20 cellular contexts compared by ENCODE assay signal in the genomic region with DNA sequence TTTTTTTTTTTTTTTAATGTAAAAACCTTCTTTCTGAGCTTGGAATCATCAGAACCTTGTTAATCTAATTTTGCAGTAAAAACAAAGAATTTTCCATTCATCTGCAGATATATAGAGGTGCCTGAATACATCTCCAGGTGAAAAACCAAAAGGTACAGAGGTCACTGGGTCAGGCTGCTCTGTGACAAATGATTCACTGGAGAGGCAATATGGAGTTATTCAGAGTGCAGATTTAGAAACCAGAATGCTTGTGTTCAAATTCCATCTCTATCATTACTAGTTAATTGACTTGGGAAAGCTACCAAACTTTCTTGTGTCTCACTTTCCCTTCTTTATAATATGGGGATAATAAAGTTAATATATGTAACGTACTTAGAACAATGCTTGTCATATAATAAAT. TPM values are rescaled to one million over a fixed set of nuclear protein-coding genes. Genes with fewer than 3 reads are reported as not detected.
DNase-seq lines count a peak whose midpoint lies in the region; ATAC-seq, FAIRE-seq and TF ChIP-seq lines count a peak whose summit lies in the region.
"Had no signal": no experiment of that assay in that cellular context is flagged by ENCODE, and none has a peak within 500 bp of the region (broad histone marks: within the 10 kb centered on the region; RNA-seq: fewer than 3 reads in every experiment).

No MANE protein-coding gene starts in this region.

- H3K36me3 ChIP-seq in K562 (ENCODE audit: control insufficient read depth, insufficient read depth, low read length) = no peaks in the 10 kb centered on the region
- H3K36me3 ChIP-seq in mucosa of descending colon (ENCODE audit: low read depth) = no peaks in the 10 kb centered on the region
- no peaks in the 10 kb centered on the region for H3K36me3 ChIP-seq in smooth muscle cell (ENCODE audit: low read depth)
- H3K36me3 ChIP-seq: BLaER1 treated with 17β-estradiol and CSF1 and Interleukin-3, amounts not matched to agents 10 nM and 100 nM had no signal

- no peak for TF ChIP-seq CTCF in K562 (IDR thresholded peaks at IDR 0.05 in 2 of 3, conservative IDR thresholded peaks at IDR 0.05 in 1 of 3; ENCODE audit: insufficient read depth in 2 of 3, low read depth in 1 of 3, low read length in 3 of 3)
- no peak for TF ChIP-seq CTCF in mucosa of descending colon (IDR thresholded peaks at IDR 0.05)
- no peak for TF ChIP-seq CTCF in smooth muscle cell (IDR thresholded peaks at IDR 0.05; ENCODE audit: borderline replicate concordance, insufficient read depth, poor library complexity, severe bottlenecking)
- TF ChIP-seq CTCF in WTC11 (IDR thresholded peaks at IDR 0.05) = no peak

- no peaks in the 10 kb centered on the region for H3K9me3 ChIP-seq in K562 (replicated peaks; ENCODE audit: control insufficient read depth, insufficient read depth, low read depth, low read length)
- no peaks in the 10 kb centered on the region for H3K9me3 ChIP-seq in mucosa of descending colon
- H3K9me3 ChIP-seq in smooth muscle cell (replicated peaks; ENCODE audit: low read depth) = no peaks in the 10 kb centered on the region
- H3K9me3 ChIP-seq: A549; BLaER1 treated with 17β-estradiol and CSF1 and Interleukin-3, amounts not matched to agents 10 nM and 100 nM had no signal

- H3K27me3 ChIP-seq in K562 (ENCODE audit: control insufficient read depth in 2 of 2, insufficient read depth in 2 of 2, low read length in 2 of 2) (no peaks in the 10 kb centered on the region), smooth muscle cell (ENCODE audit: low read depth) (no peaks in the 10 kb centered on the region)
- H3K27me3 ChIP-seq: BLaER1 treated with 17β-estradiol and CSF1 and Interleukin-3, amounts not matched to agents 10 nM and 100 nM had no signal

- H4K20me1 ChIP-seq in K562 (replicated peaks; ENCODE audit: control insufficient read depth, insufficient read depth, low read length) (no peaks in the 10 kb centered on the region), smooth muscle cell (ENCODE audit: low read depth) (no peaks in the 10 kb centered on the region)
- H4K20me1 ChIP-seq: BLaER1 treated with 17β-estradiol and CSF1 and Interleukin-3, amounts not matched to agents 10 nM and 100 nM had no signal

- H3K4me3 ChIP-seq in K562 (no peak overlapping the region), mucosa of descending colon (no peak overlapping the region), smooth muscle cell (no peak overlapping the region)
- H3K4me3 ChIP-seq: A549; BLaER1 treated with 17β-estradiol and CSF1 and Interleukin-3, amounts not matched to agents 10 nM and 100 nM had no signal

- TF ChIP-seq POLR2A in K562 (conservative IDR thresholded peaks at IDR 0.05) = no peak

- no peaks in the 10 kb centered on the region for H3K4me1 ChIP-seq in K562 (replicated peaks in 1 of 2; ENCODE audit: control insufficient read depth in 2 of 2, insufficient read depth in 2 of 2, low read length in 2 of 2)
- no peaks in the 10 kb centered on the region for H3K4me1 ChIP-seq in mucosa of descending colon (ENCODE audit: low read depth)
- H3K4me1 ChIP-seq in smooth muscle cell (ENCODE audit: low read depth) = no peaks in the 10 kb centered on the region
- H3K4me1 ChIP-seq: A549; BLaER1 treated with 17β-estradiol and CSF1 and Interleukin-3, amounts not matched to agents 10 nM and 100 nM; Caco-2 had no signal

- no peak for DNase-seq in K562 (ENCODE audit: extremely low read depth in 1 of 4, low spot score in 3 of 4)
- DNase-seq in mucosa of descending colon = no peak
- DNase-seq in smooth muscle cell (lab: John Stamatoyannopoulos, UW; ENCODE audit: unreplicated experiment) = no peak
- no peak for DNase-seq in WTC11 (ENCODE audit: low spot score)
- DNase-seq: AML-193; Caco-2; Calu3; CD4-positive, alpha-beta T cell; CD8-positive, alpha-beta T cell; DMS79 treated with DMSO at 0.1 percent for 48 hours; GF-D8 had no signal

- H3K79me2 ChIP-seq in K562 (ENCODE audit: control insufficient read depth, insufficient read depth, low read length) (no peaks in the 10 kb centered on the region), smooth muscle cell (ENCODE audit: low read depth) (no peaks in the 10 kb centered on the region)

- no peak overlapping the region for H3K4me3 Mint-ChIP-seq in WTC11
- H3K4me3 Mint-ChIP-seq: B cell; CD4-positive, alpha-beta T cell; CD8-positive, alpha-beta T cell had no signal

- intact Hi-C loops in K562 (cut with micrococcal nuclease) = no loop called here
- intact Hi-C loops in mucosa of descending colon (cut with DNase I, micrococcal nuclease) = no loop called here

- H3K9me1 ChIP-seq in K562 (ENCODE audit: control insufficient read depth, insufficient read depth, low read length) = no peaks in the 10 kb centered on the region

- H3K9ac ChIP-seq in K562 (ENCODE audit: insufficient read depth in 1 of 2, low read depth in 2 of 2, low read length in 2 of 2) (no peak overlapping the region), smooth muscle cell (ENCODE audit: low read depth) (no peak overlapping the region)
- H3K9ac ChIP-seq: BLaER1 treated with 17β-estradiol and CSF1 and Interleukin-3, amounts not matched to agents 10 nM and 100 nM had no signal

- 25% methylated on average over 1 of the region's 1 CpG for WGBS in K562 (ENCODE audit: insufficient coverage, low coverage, missing lambda C conversion rate)
- WGBS in smooth muscle cell (ENCODE audit: low lambda C conversion rate) = 90% methylated on average over 1 of the region's 1 CpG

- H3K9me3 Mint-ChIP-seq in WTC11 = peaks cover 4% of the 10 kb centered on the region
- H3K9me3 Mint-ChIP-seq: CD4-positive, alpha-beta T cell; CD8-positive, alpha-beta T cell had no signal

- peak; percentile 11 for FAIRE-seq in K562 (lab: Jason Lieb, UNC)
- FAIRE-seq: A549, G401.6, GM12891, GM19239 had no signal

- no peak for TF ChIP-seq RAD21 in K562 (CRISPR knock-in tag; conservative IDR thresholded peaks at IDR 0.05 in 1 of 2, IDR thresholded peaks at IDR 0.05 in 1 of 2)

- ATAC-seq in K562 (no peak), mucosa of descending colon (peak; percentile 32), HG03469 (IDR thresholded peaks at IDR 0.05; ENCODE audit: unreplicated experiment) (no peak), WTC11 (no peak)
- ATAC-seq: A549; CD8-positive, alpha-beta T cell had no signal

- in situ Hi-C loops in K562 (cut with MboI) = no loop called here

- no peak for TF ChIP-seq EP300 in K562 (IDR thresholded peaks at IDR 0.05; ENCODE audit: low read length)

- H3K36me3 Mint-ChIP-seq in WTC11 = no peaks in the 10 kb centered on the region
- H3K36me3 Mint-ChIP-seq: CD8-positive, alpha-beta T cell had no signal

- H3K27ac ChIP-seq in K562 (ENCODE audit: extremely low read depth, low read depth, low read length) = no peak overlapping the region
- no peak overlapping the region for H3K27ac ChIP-seq in smooth muscle cell (ENCODE audit: low read depth)
- H3K27ac ChIP-seq: 22Rv1; A549; BLaER1 treated with 17β-estradiol and CSF1 and Interleukin-3, amounts not matched to agents 10 nM and 100 nM; C4-2B had no signal

- BruUV-seq in K562 (replicated peaks; lab: Mats Ljungman, UMichigan) = no TSS peak

- H3K4me2 ChIP-seq in K562 (ENCODE audit: insufficient read depth, low read length) (no peak overlapping the region), smooth muscle cell (peak overlapping the region; percentile 63)
- H3K4me2 ChIP-seq: A549; BLaER1 treated with 17β-estradiol and CSF1 and Interleukin-3, amounts not matched to agents 10 nM and 100 nM had no signal

- H2AFZ ChIP-seq in K562 (ENCODE audit: low read depth, low read length) (no peak overlapping the region), smooth muscle cell (ENCODE audit: low read depth) (no peak overlapping the region)

- POLR2A ChIA-PET in K562 (lab: Yijun Ruan, JAX) = no interaction called here
- POLR2A ChIA-PET in WTC11 (lab: Charles Lee) = no interaction called here

- H3F3A ChIP-seq in smooth muscle cell (ENCODE audit: low read depth) = no peaks in the 10 kb centered on the region

- CTCF ChIA-PET in K562 (lab: Yijun Ruan, JAX; ENCODE audit: low intra/inter-chr PET ratio) = no interaction called here
- CTCF ChIA-PET in WTC11 (lab: Charles Lee) = no interaction called here

- H3K27me3 Mint-ChIP-seq in WTC11 (ENCODE audit: low read depth) = no peaks in the 10 kb centered on the region

- no peak overlapping the region for H3K27ac Mint-ChIP-seq in WTC11
- H3K27ac Mint-ChIP-seq: B cell; CD4-positive, alpha-beta T cell; CD8-positive, alpha-beta T cell had no signal

- H3K4me1 Mint-ChIP-seq in WTC11 = no peaks in the 10 kb centered on the region
- H3K4me1 Mint-ChIP-seq: B cell had no signal

TF ChIP-seq in K562, 482 proteins besides CTCF, POLR2A, EP300 and RAD21 (continues in another document):
- TF ChIP-seq HDAC2 (IDR thresholded peaks at IDR 0.05) (no peak), RCOR1 (IDR thresholded peaks at IDR 0.05; ENCODE audit: borderline replicate concordance in 1 of 2, low read depth in 2 of 2, low read length in 2 of 2) (no peak), TCF7 (IDR thresholded peaks at IDR 0.05; ENCODE audit: borderline replicate concordance) (no peak), SNRNP70 (optimal IDR thresholded peaks at IDR 0.05; ENCODE audit: low read depth, low read length) (no peak)

TF ChIP-seq in WTC11, 78 proteins besides CTCF, POLR2A, EP300 and RAD21 (continues in another document):
- no peak for TF ChIP-seq EMX1 (CRISPR knock-in tag; IDR thresholded peaks at IDR 0.05)
- no peak for TF ChIP-seq SMAD3 (CRISPR knock-in tag; IDR thresholded peaks at IDR 0.05; ENCODE audit: borderline replicate concordance)
- TF ChIP-seq ESRRA (CRISPR knock-in tag; IDR thresholded peaks at IDR 0.05; ENCODE audit: borderline replicate concordance) = no peak
- TF ChIP-seq ZNF121 (CRISPR knock-in tag; IDR thresholded peaks at IDR 0.05) = no peak

RNA-seq across cellular contexts. Expression of a gene that starts 51.5 kb away (rescaled TPM):
- total RNA-seq in K562 (2011; cell fraction: chromatin; rRNA removed; ENCODE audit: low replicate concordance) = not detected in 2 replicates
- total RNA-seq in K562 (2011; cell fraction: nucleolus; rRNA removed) = not detected in 2 replicates
- total RNA-seq in K562 (2011; cell fraction: nucleoplasm; rRNA removed) = not detected in 2 replicates
- total RNA-seq in K562 (2014; rRNA removed) (0.45 and 3.1 TPM in 2 replicates), K562 (2014; rRNA removed; fragmentation: Illumina TruSeq; extraction: Trizol) (0.73 and 1.6 TPM in 2 replicates), K562 (2015; rRNA removed; fragmentation: Illumina TruSeq; extraction: Trizol) (3.0 and 3.2 TPM in 2 replicates), K562 (2021) (1.5 and 1.9 TPM in 2 replicates), mucosa of descending colon (1 to 10 TPM; 1.1 to 6.8 (median 4.1) TPM), smooth muscle cell (3.1 and 5.7 TPM in 2 replicates), WTC11 (2021) (0.33 to 0.89 TPM (median 0.73 TPM) in 3 replicates)
- polyA plus RNA-seq in K562 (2011; rRNA removed) (0.65 and 2.3 TPM in 2 replicates), K562 (2014; fragmentation: Illumina TruSeq; extraction: Trizol) (0.31 and 0.96 TPM in 2 replicates), K562 (2014; fragmentation: Nextera tagmentation; extraction: Ambion mirVana) (1 to 10 TPM; 1.8 to 2.5 TPM), K562 (2014; rRNA removed) (3.2 and 5.8 TPM in 2 replicates), smooth muscle cell (4.5 and 5.4 TPM in 2 replicates)
- polyA plus RNA-seq in K562 (2011; cell fraction: cytosol; rRNA removed) = 0.81 and 1.6 TPM in 2 replicates
- not detected in 2 replicates for polyA plus RNA-seq in K562 (2011; cell fraction: nucleus; rRNA removed)
- 3.0 and 5.0 TPM in 2 replicates for polyA plus RNA-seq in K562 (2012)
- polyA minus RNA-seq in K562 (2011; rRNA and poly(A)+ RNA removed) = 1.1 TPM in 1 of 2 replicates, not detected in the other
- not detected in 2 replicates for polyA minus RNA-seq in K562 (2011; cell fraction: cytosol; rRNA and poly(A)+ RNA removed)
- polyA minus RNA-seq in K562 (2011; cell fraction: nucleus; rRNA and poly(A)+ RNA removed) = not detected in 2 replicates
- total RNA-seq: B cell; CD4-positive, alpha-beta T cell; CD8-positive, alpha-beta T cell had no signal
